ENCODE assay signal across 11 cellular contexts in genomic region chr9:13034696-13035006, GRCh38.
A peak's percentile ranks its signal among the peaks of the same experiment; 100 is the strongest.
DNase-seq lines count a peak whose midpoint lies in the region; ATAC-seq and TF ChIP-seq lines count a peak whose summit lies in the region.
"Had no signal": no experiment of that assay in that cellular context is flagged by ENCODE, and none has a peak within 500 bp of the region (broad histone marks: within the 10 kb centered on the region; RNA-seq: fewer than 3 reads in every experiment).

No MANE protein-coding gene starts in this region.

- no peak overlapping the region for H3K27ac Mint-ChIP-seq in MCF 10A (ENCODE audit: low read depth, unreplicated experiment)
- H3K27ac Mint-ChIP-seq: activated T-helper 2 cell treated with anti-CD3 and anti-CD28 coated beads, Interferon-gamma antibody, Interleukin-2, Interleukin-4, amounts not matched to agents 10 μg/mL and 5 μg/mL and 100 μg/mL, durations not matched to agents 14 hours and 24 hours and 36 hours had no signal

- ATAC-seq in right lobe of liver (peak; percentile 37 to 63 (median 50)), thoracic aorta (ENCODE audit: insufficient number of reproducible peaks, low FRiP score, low read depth) (no peak), HG03025 (IDR thresholded peaks at IDR 0.05; ENCODE audit: low FRiP score, unreplicated experiment) (no peak), HG02973 (IDR thresholded peaks at IDR 0.05; ENCODE audit: unreplicated experiment) (no peak)

- intact Hi-C loops in MCF 10A (cut with micrococcal nuclease) (loop anchor here (1.0 to 10.0 kb wide), 6 partner anchors 54 to 1734 kb away; no protein-coding TSS in a partner anchor), breast epithelium (cut with DNase I; ENCODE audit: low total_unique reads) (no loop called here), right lobe of liver (cut with DNase I) (no loop called here)

- H3K27ac ChIP-seq in breast epithelium (no peak overlapping the region), VCaP (peak overlapping the region; percentile 65), right lobe of liver (no peak overlapping the region), thoracic aorta (no peak overlapping the region)
- H3K27ac ChIP-seq: foreskin keratinocyte had no signal

- TF ChIP-seq POLR2A in breast epithelium (IDR thresholded peaks at IDR 0.05) (no peak), right lobe of liver (IDR thresholded peaks at IDR 0.05) (no peak)

- peaks cover 16% of the 10 kb centered on the region for H3K4me1 Mint-ChIP-seq in MCF 10A (ENCODE audit: insufficient read depth, unreplicated experiment)

- no TSS peak for BruUV-seq in MCF 10A (replicated peaks; lab: Mats Ljungman, UMichigan)

- H3K4me3 ChIP-seq in breast epithelium, result peak overlapping the region in 1 of 3 donors; percentile 50
- peak overlapping the region; percentile 23 to 39 (median 29) for H3K4me3 ChIP-seq in right lobe of liver
- peak overlapping the region; percentile 57 for H3K4me3 ChIP-seq in thoracic aorta

- POLR2A ChIA-PET in MCF 10A (lab: Yijun Ruan, JAX), result interaction anchor here (0.5 to 1.7 kb wide), 3 partner anchors 11 to 309 kb away, joined by 3 to 5 read pairs (median 4); no protein-coding TSS in a partner anchor

- CTCF ChIA-PET in MCF 10A (lab: Yijun Ruan, JAX), result interaction anchor here (0.6 to 7.2 kb wide), 47 partner anchors 12 to 1735 kb away, joined by 3 to 126 read pairs (median 3); no protein-coding TSS in a partner anchor

- TF ChIP-seq CTCF in MCF 10A (IDR thresholded peaks at IDR 0.05; ENCODE audit: unreplicated experiment), result no peak
- TF ChIP-seq CTCF in breast epithelium (IDR thresholded peaks at IDR 0.05), result no peak
- no peak for TF ChIP-seq CTCF in VCaP (conservative IDR thresholded peaks at IDR 0.05)
- no peak for TF ChIP-seq CTCF in right lobe of liver (IDR thresholded peaks at IDR 0.05)
- TF ChIP-seq CTCF in thoracic aorta (IDR thresholded peaks at IDR 0.05), result no peak

- 27% methylated on average over 3 of the region's 3 CpGs for WGBS in right lobe of liver (ENCODE audit: insufficient coverage, low coverage, low lambda C conversion rate, missing lambda C conversion rate)

- H3K27me3 ChIP-seq in breast epithelium (no peaks in the 10 kb centered on the region), right lobe of liver (no peaks in the 10 kb centered on the region), thoracic aorta (replicated peaks; ENCODE audit: insufficient read depth) (no peaks in the 10 kb centered on the region)
- H3K27me3 ChIP-seq: foreskin keratinocyte had no signal

- DNase-seq in MCF 10A (ENCODE audit: unreplicated experiment) (no peak), breast epithelium (ENCODE audit: low spot score in 2 of 2) (no peak), right lobe of liver (no peak), thoracic aorta (ENCODE audit: low spot score) (no peak), NOMO-1 treated with DMSO at 0.1 percent for 48 hours (lab: John Stamatoyannopoulos, UW; ENCODE audit: unreplicated experiment) (no peak)
- DNase-seq: cerebellar nuclear complex had no signal

- no peaks in the 10 kb centered on the region for H3K9me3 ChIP-seq in breast epithelium
- no peaks in the 10 kb centered on the region for H3K9me3 ChIP-seq in right lobe of liver
- no peaks in the 10 kb centered on the region for H3K9me3 ChIP-seq in thoracic aorta

- H3K36me3 ChIP-seq in breast epithelium (no peaks in the 10 kb centered on the region), right lobe of liver (no peaks in the 10 kb centered on the region), thoracic aorta (no peaks in the 10 kb centered on the region)

- H3K9me3 Mint-ChIP-seq in MCF 10A (ENCODE audit: unreplicated experiment), result no peaks in the 10 kb centered on the region

- no peaks in the 10 kb centered on the region for H3K27me3 Mint-ChIP-seq in MCF 10A (ENCODE audit: insufficient read depth, unreplicated experiment)

- H3K4me3 Mint-ChIP-seq in MCF 10A (ENCODE audit: unreplicated experiment), result peak overlapping the region; percentile 30

- no peaks in the 10 kb centered on the region for H3K36me3 Mint-ChIP-seq in MCF 10A (ENCODE audit: insufficient read depth, unreplicated experiment)

- H3K4me1 ChIP-seq in breast epithelium (no peaks in the 10 kb centered on the region), right lobe of liver (peaks cover 0 to 4% (median 0%) of the 10 kb centered on the region in 4 donors), thoracic aorta (ENCODE audit: control insufficient read depth in 1 of 2, low read depth in 2 of 2) (peaks cover 0 to 4% of the 10 kb centered on the region in 2 donors)

Comparison
In these comparisons a context has a peak if more than half of its experiments do, and no peak if none do; other contexts are left out.
1. ATAC-seq: peak in right lobe of liver (4 of 4); none in thoracic aorta (single experiment), HG03025 (single experiment) and HG02973 (single experiment).